ENCODE assay signal across 10 cellular contexts in genomic region chr3:129313415-129313982, GRCh38. TPM values are rescaled to one million over a fixed set of nuclear protein-coding genes. Genes with fewer than 3 reads are reported as not detected.
A peak's percentile ranks its signal among the peaks of the same experiment; 100 is the strongest.
DNase-seq lines count a peak whose midpoint lies in the region; ATAC-seq and TF ChIP-seq lines count a peak whose summit lies in the region.
"Had no signal": no experiment of that assay in that cellular context is flagged by ENCODE, and none has a peak within 500 bp of the region (broad histone marks: within the 10 kb centered on the region; RNA-seq: fewer than 3 reads in every experiment).

No MANE protein-coding gene starts in this region.

- H3K14ac ChIP-seq in IMR-90 (replicated peaks; ENCODE audit: low read depth, low read length), result no peak overlapping the region

- no peak for TF ChIP-seq RAD21 in IMR-90 (IDR thresholded peaks at IDR 0.05; ENCODE audit: low read length)

- no peak overlapping the region for H3K18ac ChIP-seq in IMR-90 (ENCODE audit: low read depth, low read length)

- CTCF ChIA-PET in CD4-positive, alpha-beta T cell (lab: Charles Lee), result interaction anchor here (1.1 kb wide), 1 partner anchor 86 kb away, joined by 3 read pairs; no protein-coding TSS in a partner anchor
- CTCF ChIA-PET in IMR-90 (lab: Yijun Ruan, JAX), result interaction anchor here (0.5 kb wide), 1 partner anchor 494 kb away, joined by 3 read pairs; no protein-coding TSS in a partner anchor
- CTCF ChIA-PET in mammary epithelial cell (lab: Charles Lee; ENCODE audit: low non-redundant PET), result no interaction called here

- H4K91ac ChIP-seq in IMR-90 (ENCODE audit: insufficient read depth, low read depth, low read length), result no peak overlapping the region

- H3K4me3 ChIP-seq in IMR-90 (ENCODE audit: insufficient read depth, low read depth, low read length), result no peak overlapping the region
- no peak overlapping the region for H3K4me3 ChIP-seq in mammary epithelial cell (replicated peaks in 1 of 3; ENCODE audit: insufficient read depth in 1 of 3, low read depth in 2 of 3, low read length in 3 of 3)

- no peak overlapping the region for H3K4ac ChIP-seq in IMR-90 (ENCODE audit: low read depth, low read length)

- in situ Hi-C loops in IMR-90 (cut with MboI; ENCODE audit: low sequenced_read_pairs), result no loop called here
- in situ Hi-C loops in mammary epithelial cell (cut with MboI; ENCODE audit: low sequenced_read_pairs in 2 of 2), result no loop called here

- intact Hi-C loops in CD4-positive, alpha-beta T cell (cut with DNase I, micrococcal nuclease), result loop anchor here in 1 of 2 experiments (10.0 kb wide), 2 partner anchors 129 to 1719 kb away; partner anchors contain the start of genes CNBP, MCM2 and TPRA1
- intact Hi-C loops in IMR-90 (cut with micrococcal nuclease), result no loop called here
- intact Hi-C loops in mammary epithelial cell (cut with micrococcal nuclease), result no loop called here
- intact Hi-C loops in posterior vena cava (cut with DNase I), result no loop called here
- intact Hi-C loops in left colon (cut with DNase I, micrococcal nuclease), result no loop called here

- POLR2A ChIA-PET in CD4-positive, alpha-beta T cell (lab: Charles Lee), result interaction anchor here (0.7 to 3.6 kb wide), 11 partner anchors 9 to 435 kb away, joined by 3 to 39 read pairs (median 4); partner anchors contain the start of genes COPG1, HMCES, IFT122 and MBD4
- POLR2A ChIA-PET in IMR-90 (lab: Charles Lee; ENCODE audit: unreplicated experiment), result no interaction called here

- H3K4me3 Mint-ChIP-seq in CD4-positive, alpha-beta T cell, result peak overlapping the region; percentile 91
- H3K4me3 Mint-ChIP-seq in neural crest cell, result peak overlapping the region; percentile 95

- peak; percentile 28 for ATAC-seq in CD4-positive, alpha-beta T cell (ENCODE audit: poor library complexity)
- ATAC-seq in IMR-90 (ENCODE audit: low read depth) (no peak), GM21717 (IDR thresholded peaks at IDR 0.05; ENCODE audit: unreplicated experiment) (no peak), left colon (no peak)
- ATAC-seq: Panc1 had no signal

- no peaks in the 10 kb centered on the region for H3K36me3 ChIP-seq in IMR-90 (ENCODE audit: control insufficient read depth, insufficient read depth, low read length)
- H3K36me3 ChIP-seq in mammary epithelial cell (ENCODE audit: insufficient read depth, low read length), result no peaks in the 10 kb centered on the region

- no peak overlapping the region for H3K4me2 ChIP-seq in IMR-90 (ENCODE audit: low read depth, low read length)
- no peak overlapping the region for H3K4me2 ChIP-seq in mammary epithelial cell (ENCODE audit: insufficient read depth, low read depth, low read length)

- H3K9me3 Mint-ChIP-seq in CD4-positive, alpha-beta T cell, result no peaks in the 10 kb centered on the region
- H3K9me3 Mint-ChIP-seq in neural crest cell, result no peaks in the 10 kb centered on the region

- no peak overlapping the region for H2BK5ac ChIP-seq in IMR-90 (ENCODE audit: low read depth, low read length, poor library complexity, severe bottlenecking)

- H3K79me2 ChIP-seq in mammary epithelial cell (ENCODE audit: insufficient read depth, low read length), result peaks cover 8% of the 10 kb centered on the region

- H4K20me1 ChIP-seq in IMR-90 (ENCODE audit: insufficient read depth, low read length) (peaks cover 8% of the 10 kb centered on the region; the same call in 1 of the 2 replicates), mammary epithelial cell (ENCODE audit: insufficient read depth, low read length) (no peaks in the 10 kb centered on the region)

- peak overlapping the region; percentile 82 for H3K27ac Mint-ChIP-seq in CD4-positive, alpha-beta T cell
- H3K27ac Mint-ChIP-seq in neural crest cell (ENCODE audit: unreplicated experiment), result peak overlapping the region; percentile 40

- peaks cover 28% of the 10 kb centered on the region for H3K4me1 Mint-ChIP-seq in CD4-positive, alpha-beta T cell (ENCODE audit: low read depth)
- peaks cover 19% of the 10 kb centered on the region for H3K4me1 Mint-ChIP-seq in neural crest cell

- H3K9ac ChIP-seq in IMR-90 (ENCODE audit: low read depth, low read length) (no peak overlapping the region), mammary epithelial cell (ENCODE audit: insufficient read depth, low read length) (no peak overlapping the region)

- H4K5ac ChIP-seq in IMR-90 (ENCODE audit: low read depth, low read length), result no peak overlapping the region

- peaks cover 21% of the 10 kb centered on the region for H3K9me1 ChIP-seq in IMR-90 (ENCODE audit: insufficient read depth, low read length)

- dilution Hi-C loops in IMR-90 (cut with HindIII; ENCODE audit: low sequenced_read_pairs, unreplicated experiment), result no loop called here
- dilution Hi-C loops in mammary epithelial cell (cut with HindIII; ENCODE audit: low sequenced_read_pairs), result loop anchor here (5.0 kb wide), 3 partner anchors 36 to 74 kb away; partner anchors contain the start of gene HMCES

- TF ChIP-seq CTCF in CD4-positive, alpha-beta T cell (IDR thresholded peaks at IDR 0.05), result no peak
- TF ChIP-seq CTCF in IMR-90 (conservative IDR thresholded peaks at IDR 0.05; ENCODE audit: low read depth, low read length) (no peak), mammary epithelial cell (conservative IDR thresholded peaks at IDR 0.05 in 1 of 2, IDR thresholded peaks at IDR 0.05 in 1 of 2; ENCODE audit: extremely low read depth in 1 of 2, insufficient read depth in 1 of 2, low read depth in 1 of 2, low read length in 2 of 2) (no peak), neural crest cell (conservative IDR thresholded peaks at IDR 0.05) (no peak)

- 100% methylated on average over 1 of the region's 1 CpG; no CpG with 5 or more reads in 1 of the 2 experiments for WGBS in IMR-90 (ENCODE audit: extremely low coverage in 2 of 2, insufficient read length in 1 of 2), 2 experiments
- WGBS in mammary epithelial cell (ENCODE audit: low coverage, missing lambda C conversion rate), result no CpG with 5 or more reads among the region's 1 CpG

- BruUV-seq in IMR-90 (replicated peaks; lab: Mats Ljungman, UMichigan), result no TSS peak
- no TSS peak for BruUV-seq in mammary epithelial cell (replicated peaks; lab: Mats Ljungman, UMichigan)

- no peak overlapping the region for H2BK15ac ChIP-seq in IMR-90 (ENCODE audit: low read depth, low read length)

- H3K79me1 ChIP-seq in IMR-90 (ENCODE audit: low read depth in 1 of 2, low read length in 2 of 2), result peaks cover 0 to 35% of the 10 kb centered on the region in 2 experiments; a peak in 3 of 4 replicates

- peak in 3 of 10 experiments; percentile 19 to 24 (median 23) for DNase-seq in CD4-positive, alpha-beta T cell
- DNase-seq in IMR-90, result peak; percentile 9
- DNase-seq in mammary epithelial cell, result peak; percentile 66
- no peak for DNase-seq in neural crest cell (ENCODE audit: low read depth, low spot score)
- DNase-seq in posterior vena cava (ENCODE audit: low spot score), result no peak
- DNase-seq in HuH-7.5 (ENCODE audit: low spot score), result no peak
- DNase-seq in left colon, result no peak
- DNase-seq: effector CD8-positive, alpha-beta T cell had no signal

- no peak for TF ChIP-seq POLR2A in IMR-90 (IDR thresholded peaks at IDR 0.05; ENCODE audit: low read depth, low read length)

- no peak overlapping the region for H2AK5ac ChIP-seq in IMR-90 (ENCODE audit: low read depth, low read length)

- H3K27me3 ChIP-seq in CD4-positive, alpha-beta T cell (ENCODE audit: control insufficient read depth, insufficient read depth, low read length), result no peaks in the 10 kb centered on the region
- no peaks in the 10 kb centered on the region for H3K27me3 ChIP-seq in IMR-90 (ENCODE audit: control insufficient read depth, insufficient read depth, low read length)
- no peaks in the 10 kb centered on the region for H3K27me3 ChIP-seq in mammary epithelial cell (ENCODE audit: insufficient read depth, low read length)

- H3K4me1 ChIP-seq in IMR-90 (ENCODE audit: control insufficient read depth, insufficient read depth, low read length) (peaks cover 6% of the 10 kb centered on the region; the same call in 1 of the 2 replicates), mammary epithelial cell (ENCODE audit: insufficient read depth, low read length) (peaks cover 39% of the 10 kb centered on the region)

- H3K36me3 Mint-ChIP-seq in CD4-positive, alpha-beta T cell (ENCODE audit: low read depth), result peaks cover 28% of the 10 kb centered on the region
- peaks cover 6% of the 10 kb centered on the region for H3K36me3 Mint-ChIP-seq in neural crest cell (ENCODE audit: low read depth)

- no peak overlapping the region for H3K23ac ChIP-seq in IMR-90 (ENCODE audit: low read depth, low read length)

- H2BK20ac ChIP-seq in IMR-90 (ENCODE audit: low read depth, low read length), result no peak overlapping the region

- peak overlapping the region; percentile 46 for H3K27ac ChIP-seq in CD4-positive, alpha-beta T cell (ENCODE audit: low read depth, low read length)
- H3K27ac ChIP-seq in IMR-90 (ENCODE audit: insufficient read depth, low read length) (no peak overlapping the region), mammary epithelial cell (ENCODE audit: insufficient read depth, low read depth, low read length) (peak overlapping the region; percentile 22)

- no peak overlapping the region for H2AFZ ChIP-seq in IMR-90 (replicated peaks; ENCODE audit: low read length, poor library complexity)
- no peak overlapping the region for H2AFZ ChIP-seq in mammary epithelial cell (ENCODE audit: low read depth, low read length)

- no peak overlapping the region for H4K8ac ChIP-seq in IMR-90 (ENCODE audit: low read depth in 2 of 2, low read length in 2 of 2)

- H2BK120ac ChIP-seq in IMR-90 (ENCODE audit: low read depth, low read length), result no peak overlapping the region

- H3K27me3 Mint-ChIP-seq in CD4-positive, alpha-beta T cell, result no peaks in the 10 kb centered on the region
- peaks cover 3% of the 10 kb centered on the region for H3K27me3 Mint-ChIP-seq in neural crest cell (ENCODE audit: low read depth)

- no peak overlapping the region for H2AK9ac ChIP-seq in IMR-90 (replicated peaks; ENCODE audit: low read depth, low read length, poor library complexity)

- H3K56ac ChIP-seq in IMR-90 (ENCODE audit: extremely low read depth, insufficient read depth, low read length), result no peak overlapping the region

- no peaks in the 10 kb centered on the region for H3K9me3 ChIP-seq in CD4-positive, alpha-beta T cell (ENCODE audit: control insufficient read depth, low read length)
- no peaks in the 10 kb centered on the region for H3K9me3 ChIP-seq in IMR-90 (ENCODE audit: control insufficient read depth, insufficient read depth, low read length)
- H3K9me3 ChIP-seq in mammary epithelial cell (replicated peaks; ENCODE audit: insufficient read depth, low read length), result no peaks in the 10 kb centered on the region

TF ChIP-seq in IMR-90, 13 proteins besides CTCF, POLR2A, EP300 and RAD21 (continues in another document):
- no peak for TF ChIP-seq BHLHE40 (IDR thresholded peaks at IDR 0.05; ENCODE audit: low read depth, low read length)

RNA-seq across cellular contexts. Expression of gene HMCES, which starts 34.8 kb away (rescaled TPM):
- 10 to 100 TPM; 63.5 to 64.0 TPM for total RNA-seq in CD4-positive, alpha-beta T cell
- total RNA-seq in IMR-90 (2012; rRNA removed), result 25.8 and 26.0 TPM in 2 replicates
- 25.9 and 30.5 TPM in 2 replicates for polyA plus RNA-seq in IMR-90 (2012; rRNA removed)
- 16.8 and 25.4 TPM in 2 replicates for polyA plus RNA-seq in IMR-90 (2012; cell fraction: cytosol; rRNA removed)
- 11.2 and 17.5 TPM in 2 replicates for polyA plus RNA-seq in IMR-90 (2012; cell fraction: nucleus; rRNA removed; ENCODE audit: low replicate concordance)
- 10 to 100 TPM; 36.2 to 77.8 TPM for total RNA-seq in mammary epithelial cell
- polyA plus RNA-seq in mammary epithelial cell, result 57.1 TPM
- polyA minus RNA-seq in mammary epithelial cell, result 67.3 TPM
- 61.2 and 62.9 TPM in 2 replicates for total RNA-seq in neural crest cell
- 10 to 100 TPM; 24.5 to 25.2 TPM for total RNA-seq in posterior vena cava
- total RNA-seq in left colon, result 10 to 100 TPM; 42.3 to 44.2 TPM

Comparison
In these comparisons a context has a peak if more than half of its experiments do, and no peak if none do; other contexts are left out.
1. DNase-seq: peak in IMR-90 (single experiment) and mammary epithelial cell (single experiment); none in neural crest cell (single experiment), posterior vena cava (single experiment), HuH-7.5 (single experiment) and left colon (0 of 2).